ENCODE assay signal across 1 cellular context in the genomic region with DNA sequence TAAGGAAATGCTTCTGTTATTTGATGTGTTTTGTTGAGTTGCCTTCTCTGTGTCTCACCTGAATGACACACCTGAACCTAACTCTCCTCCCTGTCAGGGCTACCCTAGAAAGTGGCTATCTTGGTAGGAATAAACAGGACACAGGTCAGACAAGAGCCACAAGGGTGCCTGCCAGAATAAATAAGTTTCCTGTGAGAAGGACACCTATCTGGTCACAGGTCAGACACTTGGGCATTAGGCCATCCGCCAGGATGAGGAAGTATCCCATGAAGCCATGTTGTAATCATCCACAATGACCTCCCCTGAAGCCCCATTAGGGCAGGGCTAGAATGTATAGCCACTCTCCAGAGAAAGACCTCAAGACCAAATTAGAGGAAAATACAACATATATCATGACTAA.
TF ChIP-seq lines count a peak whose summit lies in the region.

No MANE protein-coding gene starts in this region.

TF ChIP-seq in HepG2, 621 proteins besides CTCF, POLR2A, EP300 and RAD21 (continued from another document):
- TF ChIP-seq CSRNP2 (CRISPR knock-in tag; conservative IDR thresholded peaks at IDR 0.05; ENCODE audit: low read depth) (no peak), ZNF564 (CRISPR knock-in tag; IDR thresholded peaks at IDR 0.05) (no peak), ZNF460 (CRISPR knock-in tag; IDR thresholded peaks at IDR 0.05; ENCODE audit: borderline replicate concordance) (no peak), ZNF430 (CRISPR knock-in tag; IDR thresholded peaks at IDR 0.05) (no peak), DPF2 (CRISPR knock-in tag; IDR thresholded peaks at IDR 0.05; ENCODE audit: borderline replicate concordance, low read depth) (no peak)
- TF ChIP-seq, protein P1, sequence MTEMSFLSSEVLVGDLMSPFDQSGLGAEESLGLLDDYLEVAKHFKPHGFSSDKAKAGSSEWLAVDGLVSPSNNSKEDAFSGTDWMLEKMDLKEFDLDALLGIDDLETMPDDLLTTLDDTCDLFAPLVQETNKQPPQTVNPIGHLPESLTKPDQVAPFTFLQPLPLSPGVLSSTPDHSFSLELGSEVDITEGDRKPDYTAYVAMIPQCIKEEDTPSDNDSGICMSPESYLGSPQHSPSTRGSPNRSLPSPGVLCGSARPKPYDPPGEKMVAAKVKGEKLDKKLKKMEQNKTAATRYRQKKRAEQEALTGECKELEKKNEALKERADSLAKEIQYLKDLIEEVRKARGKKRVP (CRISPR knock-in tag; IDR thresholded peaks at IDR 0.05), result no peak
